Comparison of ENCODE assay signal across 17 cellular contexts in the genomic region with DNA sequence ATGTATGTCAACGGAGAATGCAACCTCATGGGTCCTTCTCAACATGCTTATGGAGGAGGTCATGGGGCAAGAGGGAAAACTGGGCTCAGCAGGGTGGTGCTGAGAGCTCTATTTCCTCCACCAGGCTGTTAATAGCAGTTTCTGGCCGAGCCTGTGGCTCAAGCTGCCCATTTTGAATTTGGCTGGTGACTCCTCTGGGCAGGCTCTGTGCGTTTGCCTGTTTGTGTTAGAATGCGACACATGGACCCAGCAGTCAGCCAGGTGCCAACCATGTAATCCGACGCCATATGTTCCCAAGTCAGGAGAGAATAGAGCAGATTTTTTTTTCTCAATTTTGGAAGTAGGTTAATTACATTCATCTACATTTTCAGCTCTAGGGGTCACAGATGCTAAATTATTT.
"Had no signal": no experiment of that assay in that cellular context is flagged by ENCODE, and none has a peak within 500 bp of the region (broad histone marks: within the 10 kb centered on the region; RNA-seq: fewer than 3 reads in every experiment).

No MANE protein-coding gene starts in this region.

- H2AFZ ChIP-seq: neural progenitor cell had no signal

- DNase-seq: activated CD4-positive, alpha-beta T cell treated with anti-CD3 and anti-CD28 coated beads, Interleukin-2, amount 10 ng/mL, durations not matched to agents 24 days and 14 days; activated CD8-positive, alpha-beta memory T cell treated with anti-CD3 and anti-CD28 coated beads, Interleukin-2, amount 50 U/mL, for 4 hours; activated CD8-positive, alpha-beta T cell treated with anti-CD3 and anti-CD28 coated beads, Interleukin-2, amount 10 ng/mL, durations not matched to agents 7 days and 5 days; activated naive CD4-positive, alpha-beta T cell treated with anti-CD3 and anti-CD28 coated beads, Interleukin-2, amount 10 ng/mL, durations not matched to agents 7 days and 5 days; activated T-cell treated with anti-CD3 and anti-CD28 coated beads, Interleukin-2, amount 50 U/mL, for 4 hours; aorta; brain microvascular endothelial cell; effector CD4-positive, alpha-beta T cell; immature natural killer cell; kidney glomerular epithelial cell; left ventricle myocardium superior; psoas muscle; stimulated activated CD4-positive, alpha-beta T cell treated with anti-CD3 and anti-CD28 coated beads, Interleukin-2, amount 100 ng/mL, for 24 hours; T-helper 9 cell; transverse colon had no signal

- H3K4me2 ChIP-seq: neural progenitor cell had no signal

- H3K36me3 ChIP-seq: brain microvascular endothelial cell, neural progenitor cell, transverse colon had no signal

- ATAC-seq: activated CD8-positive, alpha-beta T cell treated with anti-CD3 and anti-CD28 coated beads, Interleukin-2, amount 10 ng/mL, durations not matched to agents 7 days and 5 days; activated T-cell treated with anti-CD3 and anti-CD28 coated beads, Interleukin-2, amount 50 U/mL, for 4 hours; left ventricle myocardium superior; psoas muscle; right cardiac atrium had no signal

- H3K4me3 ChIP-seq: neural progenitor cell, psoas muscle, transverse colon had no signal

- H3K9ac ChIP-seq: neural progenitor cell had no signal

- H3K27me3 ChIP-seq: brain microvascular endothelial cell, neural progenitor cell, transverse colon had no signal

- H3K27ac ChIP-seq: brain microvascular endothelial cell, neural progenitor cell, psoas muscle, transverse colon had no signal

- H3K9me3 ChIP-seq: psoas muscle, transverse colon had no signal
